In genomic region chr16:66986559-66986958, GRCh38 we compare ENCODE assay signal across 6 cellular contexts. TPM values are rescaled to one million over a fixed set of nuclear protein-coding genes. Genes with fewer than 3 reads are reported as not detected.
DNase-seq lines count a peak whose midpoint lies in the region; ATAC-seq, FAIRE-seq and TF ChIP-seq lines count a peak whose summit lies in the region.
"Had no signal": no experiment of that assay in that cellular context is flagged by ENCODE, and none has a peak within 500 bp of the region (broad histone marks: within the 10 kb centered on the region; RNA-seq: fewer than 3 reads in every experiment).

No MANE protein-coding gene starts in this region.

- H3K79me1 ChIP-seq in H1 (ENCODE audit: low read depth, low read length): no peaks in the 10 kb centered on the region

- no peak for TF ChIP-seq CTCF in H1 (IDR thresholded peaks at IDR 0.05; ENCODE audit: control extremely low read depth in 1 of 3, insufficient read depth in 1 of 3, low read depth in 1 of 3, low read length in 3 of 3)

- no peak overlapping the region for H2BK15ac ChIP-seq in H1 (ENCODE audit: low read length)

- H3K18ac ChIP-seq in H1 (ENCODE audit: extremely low read depth, low read length): no peak overlapping the region

- no peaks in the 10 kb centered on the region for H3K9me3 ChIP-seq in H1 (ENCODE audit: insufficient read depth in 2 of 2, low read depth in 1 of 2, low read length in 1 of 2)

- WGBS in H1 (ENCODE audit: extremely low coverage in 1 of 2, insufficient coverage in 1 of 2, insufficient read length in 1 of 2, insufficient replicate concordance in 2 of 2, low coverage in 1 of 2, low lambda C conversion rate in 2 of 2, missing lambda C conversion rate in 1 of 2), 2 experiments: 93% methylated on average over 6 of the region's 6 CpGs; no CpG with 5 or more reads in 1 of the 2 experiments

- H3K4me3 ChIP-seq in H1 (ENCODE audit: extremely low read depth in 1 of 4, insufficient read depth in 2 of 4, low read depth in 3 of 4, low read length in 4 of 4): no peak overlapping the region
- H3K4me3 ChIP-seq: hepatocyte, smooth muscle cell had no signal

- H2BK20ac ChIP-seq in H1 (ENCODE audit: low read length): no peak overlapping the region

- TF ChIP-seq POLR2A in H1 (IDR thresholded peaks at IDR 0.05; ENCODE audit: control extremely low read depth in 1 of 2, low read depth in 2 of 2, low read length in 2 of 2): no peak

- H2BK120ac ChIP-seq in H1 (replicated peaks; ENCODE audit: low read depth, low read length): no peak overlapping the region

- no peaks in the 10 kb centered on the region for H3K23me2 ChIP-seq in H1 (ENCODE audit: low read depth, low read length)

- CTCF ChIA-PET in H1 (lab: Charles Lee; ENCODE audit: partially characterized antibody): interaction anchor here (0.6 to 2.6 kb wide), 7 partner anchors 13 to 266 kb away, joined by 3 to 9 read pairs (median 3); partner anchors contain the start of gene B3GNT9

- no peak overlapping the region for H4K91ac ChIP-seq in H1 (replicated peaks; ENCODE audit: insufficient read length, low read length)

- no peaks in the 10 kb centered on the region for H3K79me2 ChIP-seq in H1 (ENCODE audit: control insufficient read depth in 1 of 2, insufficient read depth in 2 of 2, low read length in 2 of 2)
- H3K79me2 ChIP-seq: hepatocyte had no signal

- H3K56ac ChIP-seq in H1 (replicated peaks; ENCODE audit: insufficient read length, low read depth, low read length): no peak overlapping the region

- H2AFZ ChIP-seq in H1 (ENCODE audit: low read length): no peak overlapping the region
- H2AFZ ChIP-seq: hepatocyte had no signal

- no peak overlapping the region for H3K4me2 ChIP-seq in H1 (ENCODE audit: insufficient read depth in 1 of 2, low read depth in 2 of 2, low read length in 2 of 2)
- H3K4me2 ChIP-seq: hepatocyte, smooth muscle cell had no signal

- no peak for FAIRE-seq in H1 (lab: Jason Lieb, UNC)

- no peaks in the 10 kb centered on the region for H3K36me3 ChIP-seq in H1 (ENCODE audit: control insufficient read depth in 2 of 4, insufficient read depth in 4 of 4, low read length in 3 of 4)

- no peak overlapping the region for H3K27ac ChIP-seq in H1 (ENCODE audit: low read depth, low read length)
- H3K27ac ChIP-seq: hepatocyte had no signal

- ATAC-seq in HG03108 (IDR thresholded peaks at IDR 0.05; ENCODE audit: unreplicated experiment): no peak
- ATAC-seq: Right ventricle myocardium inferior had no signal

- TF ChIP-seq RAD21 in H1 (IDR thresholded peaks at IDR 0.05 in 1 of 2, conservative IDR thresholded peaks at IDR 0.05 in 1 of 2; ENCODE audit: low read depth in 2 of 2, low read length in 2 of 2): no peak

- no peak overlapping the region for H3K14ac ChIP-seq in H1 (ENCODE audit: insufficient read length)

- no peak for DNase-seq in H1 (ENCODE audit: low read depth in 1 of 2, low spot score in 2 of 2)
- DNase-seq: CD8-positive, alpha-beta memory T cell had no signal

- no peaks in the 10 kb centered on the region for H4K20me1 ChIP-seq in H1 (replicated peaks in 1 of 2; ENCODE audit: control insufficient read depth in 1 of 2, insufficient read depth in 2 of 2, low read length in 2 of 2)

- no peak overlapping the region for H2BK12ac ChIP-seq in H1 (ENCODE audit: low read depth, low read length)

- no peak for TF ChIP-seq EP300 in H1 (IDR thresholded peaks at IDR 0.05; ENCODE audit: borderline replicate concordance in 1 of 2, low read depth in 2 of 2, low read length in 2 of 2)

- no peak overlapping the region for H2AK5ac ChIP-seq in H1 (ENCODE audit: low read depth, low read length)

- H3K4ac ChIP-seq in H1 (replicated peaks; ENCODE audit: insufficient read length, low read depth, low read length): no peak overlapping the region

- no peak overlapping the region for H2BK5ac ChIP-seq in H1 (ENCODE audit: low read depth, low read length)

- no peak overlapping the region for H4K5ac ChIP-seq in H1 (ENCODE audit: insufficient read length, low read depth, low read length)

- POLR2A ChIA-PET in H1 (lab: Charles Lee; ENCODE audit: partially characterized antibody): no interaction called here

- H3K27me3 ChIP-seq in H1 (replicated peaks in 1 of 4; ENCODE audit: control insufficient read depth in 3 of 4, extremely low read depth in 1 of 4, insufficient read depth in 3 of 4, low read length in 3 of 4): 0 out of 7 replicates have a peak, but pooled peaks cover 0 to 2% (median 0%) of the 10 kb centered on the region in 4 experiments
- H3K27me3 ChIP-seq: hepatocyte had no signal

- no peaks in the 10 kb centered on the region for H3K4me1 ChIP-seq in H1 (replicated peaks in 1 of 4; ENCODE audit: control insufficient read depth in 3 of 4, insufficient read depth in 4 of 4, low read length in 3 of 4)

- H4K8ac ChIP-seq in H1 (ENCODE audit: extremely low read depth, insufficient read depth, low read length): peak overlapping the region; percentile 35; the same call in 1 of the 2 replicates

- no peak overlapping the region for H3K9ac ChIP-seq in H1 (replicated peaks in 1 of 4; ENCODE audit: extremely low read depth in 1 of 4, low read depth in 3 of 4, low read length in 3 of 4)

- no peak overlapping the region for H3K23ac ChIP-seq in H1 (ENCODE audit: insufficient read length)

TF ChIP-seq in H1, 55 proteins besides CTCF, POLR2A, EP300 and RAD21 (continues in another document):
- TF ChIP-seq GABPA (IDR thresholded peaks at IDR 0.05; ENCODE audit: borderline replicate concordance, insufficient read depth, low read length) (no peak), ATF2 (IDR thresholded peaks at IDR 0.05; ENCODE audit: low read length) (no peak), CHD1 (IDR thresholded peaks at IDR 0.05; ENCODE audit: low read depth, low read length) (no peak)

RNA-seq across cellular contexts. Expression of gene CES4A, which starts 1.8 kb away (rescaled TPM):
- total RNA-seq in H1 (2021; fragmentation: NEBNext Ultra II Directional; extraction: Animal tissue kit (Norgen Biotek cat#: 25700)): 0.93 TPM in 1 of 2 replicates, not detected in the other
- 0.88 and 1.5 TPM in 2 replicates for polyA plus RNA-seq in H1 (2011; rRNA removed)
- polyA plus RNA-seq in H1 (2011; cell fraction: cytosol; rRNA removed): 0.52 TPM
- 2.1 TPM for polyA plus RNA-seq in H1 (2011; cell fraction: nucleus; rRNA removed)
- polyA plus RNA-seq in H1 (2012, experiment 1 of 2): 0.47 to 1.1 TPM (median 0.92 TPM) in 4 replicates
- polyA plus RNA-seq in H1 (2012, experiment 2 of 2): not detected
- polyA plus RNA-seq in H1 (2013, experiment 1 of 2): 0.34 TPM
- 0.22 TPM for polyA plus RNA-seq in H1 (2013, experiment 2 of 2)
- polyA minus RNA-seq in H1 (2011; rRNA and poly(A)+ RNA removed): 0.47 and 1.2 TPM in 2 replicates
- polyA minus RNA-seq in H1 (2011; cell fraction: cytosol; rRNA and poly(A)+ RNA removed): not detected
- 0.60 TPM for polyA minus RNA-seq in H1 (2011; cell fraction: nucleus; rRNA and poly(A)+ RNA removed)

RNA-seq across cellular contexts. Expression of gene CES3, which starts 25.5 kb away (rescaled TPM):
- total RNA-seq in H1 (2021; fragmentation: NEBNext Ultra II Directional; extraction: Animal tissue kit (Norgen Biotek cat#: 25700)): 1.6 and 1.7 TPM in 2 replicates
- polyA plus RNA-seq in H1 (2011; rRNA removed): 2.2 and 2.8 TPM in 2 replicates
- 3.4 TPM for polyA plus RNA-seq in H1 (2011; cell fraction: cytosol; rRNA removed)
- 13.2 TPM for polyA plus RNA-seq in H1 (2011; cell fraction: nucleus; rRNA removed)
- 1.1 to 3.7 TPM (median 2.0 TPM) in 4 replicates for polyA plus RNA-seq in H1 (2012, experiment 1 of 2)
- polyA plus RNA-seq in H1 (2012, experiment 2 of 2): 0.67 TPM
- polyA plus RNA-seq in H1 (2013, experiment 1 of 2): 1.7 TPM
- polyA plus RNA-seq in H1 (2013, experiment 2 of 2): 1.3 TPM
- 2.4 and 2.9 TPM in 2 replicates for polyA minus RNA-seq in H1 (2011; rRNA and poly(A)+ RNA removed)
- polyA minus RNA-seq in H1 (2011; cell fraction: cytosol; rRNA and poly(A)+ RNA removed): 0.59 TPM
- 12.5 TPM for polyA minus RNA-seq in H1 (2011; cell fraction: nucleus; rRNA and poly(A)+ RNA removed)
- total RNA-seq: smooth muscle cell had no signal
- polyA plus RNA-seq: CD8-positive, alpha-beta memory T cell had no signal

RNA-seq across cellular contexts. Expression of gene CBFB, which starts 42.4 kb away (rescaled TPM):
- total RNA-seq in H1 (2021; fragmentation: NEBNext Ultra II Directional; extraction: Animal tissue kit (Norgen Biotek cat#: 25700)): 31.6 and 34.3 TPM in 2 replicates
- polyA plus RNA-seq in H1 (2011; rRNA removed): 8.0 and 11.5 TPM in 2 replicates
- polyA plus RNA-seq in H1 (2011; cell fraction: cytosol; rRNA removed): 15.3 TPM
- polyA plus RNA-seq in H1 (2011; cell fraction: nucleus; rRNA removed): 4.1 TPM
- polyA plus RNA-seq in H1 (2012, experiment 1 of 2): 27.8 to 34.2 TPM (median 32.1 TPM) in 4 replicates
- 2.8 TPM for polyA plus RNA-seq in H1 (2012, experiment 2 of 2)
- polyA plus RNA-seq in H1 (2013, experiment 1 of 2): 23.0 TPM
- 24.7 TPM for polyA plus RNA-seq in H1 (2013, experiment 2 of 2)
- polyA minus RNA-seq in H1 (2011; rRNA and poly(A)+ RNA removed): 10.0 and 10.5 TPM in 2 replicates
- polyA minus RNA-seq in H1 (2011; cell fraction: cytosol; rRNA and poly(A)+ RNA removed): 16.9 TPM
- polyA minus RNA-seq in H1 (2011; cell fraction: nucleus; rRNA and poly(A)+ RNA removed): 9.0 TPM

RNA-seq across cellular contexts. Expression of gene CES2, which starts 51.2 kb away (rescaled TPM):
- 14.4 and 14.7 TPM in 2 replicates for total RNA-seq in H1 (2021; fragmentation: NEBNext Ultra II Directional; extraction: Animal tissue kit (Norgen Biotek cat#: 25700))
- polyA plus RNA-seq in H1 (2011; rRNA removed): 8.6 and 16.8 TPM in 2 replicates
- polyA plus RNA-seq in H1 (2011; cell fraction: cytosol; rRNA removed): 12.2 TPM
- polyA plus RNA-seq in H1 (2011; cell fraction: nucleus; rRNA removed): 34.5 TPM
- 12.3 to 15.9 TPM (median 14.2 TPM) in 4 replicates for polyA plus RNA-seq in H1 (2012, experiment 1 of 2)
- 10.4 TPM for polyA plus RNA-seq in H1 (2012, experiment 2 of 2)
- polyA plus RNA-seq in H1 (2013, experiment 1 of 2): 14.2 TPM
- polyA plus RNA-seq in H1 (2013, experiment 2 of 2): 12.1 TPM
- 16.0 and 19.1 TPM in 2 replicates for polyA minus RNA-seq in H1 (2011; rRNA and poly(A)+ RNA removed)
- 9.0 TPM for polyA minus RNA-seq in H1 (2011; cell fraction: cytosol; rRNA and poly(A)+ RNA removed)
- 33.8 TPM for polyA minus RNA-seq in H1 (2011; cell fraction: nucleus; rRNA and poly(A)+ RNA removed)

RNA-seq across cellular contexts. Expression of gene CIAO2B, which starts 52.4 kb away (rescaled TPM):
- 65.6 and 71.3 TPM in 2 replicates for total RNA-seq in H1 (2021; fragmentation: NEBNext Ultra II Directional; extraction: Animal tissue kit (Norgen Biotek cat#: 25700))
- 248 and 256 TPM in 2 replicates for polyA plus RNA-seq in H1 (2011; rRNA removed)
- 191 TPM for polyA plus RNA-seq in H1 (2011; cell fraction: cytosol; rRNA removed)
- polyA plus RNA-seq in H1 (2011; cell fraction: nucleus; rRNA removed): 156 TPM
- polyA plus RNA-seq in H1 (2012, experiment 1 of 2): 67.2 to 137 TPM (median 134 TPM) in 4 replicates
- 152 TPM for polyA plus RNA-seq in H1 (2012, experiment 2 of 2)
- polyA plus RNA-seq in H1 (2013, experiment 1 of 2): 82.5 TPM
- 88.9 TPM for polyA plus RNA-seq in H1 (2013, experiment 2 of 2)
- 69.6 and 94.4 TPM in 2 replicates for polyA minus RNA-seq in H1 (2011; rRNA and poly(A)+ RNA removed)
- 53.9 TPM for polyA minus RNA-seq in H1 (2011; cell fraction: cytosol; rRNA and poly(A)+ RNA removed)
- 28.7 TPM for polyA minus RNA-seq in H1 (2011; cell fraction: nucleus; rRNA and poly(A)+ RNA removed)
